ENCODE assay signal across 1 cellular context in genomic region chr2:108393197-108393596, GRCh38.
TF ChIP-seq lines count a peak whose summit lies in the region.

No MANE protein-coding gene starts in this region.

TF ChIP-seq in HepG2, 621 proteins besides CTCF, POLR2A, EP300 and RAD21 (continued from another document):
- TF ChIP-seq ZNF136 (CRISPR knock-in tag; IDR thresholded peaks at IDR 0.05; ENCODE audit: low read depth): peak; percentile 83; the same call in 1 of the 2 replicates
- no peak for TF ChIP-seq ZNF691 (CRISPR knock-in tag; IDR thresholded peaks at IDR 0.05; ENCODE audit: borderline replicate concordance, low read depth)
- TF ChIP-seq ATAD3A (CRISPR knock-in tag; IDR thresholded peaks at IDR 0.05): no peak
- TF ChIP-seq ZNF737 (CRISPR knock-in tag; IDR thresholded peaks at IDR 0.05; ENCODE audit: borderline replicate concordance): no peak
- no peak for TF ChIP-seq GLI4 (CRISPR knock-in tag; IDR thresholded peaks at IDR 0.05; ENCODE audit: borderline replicate concordance)
- TF ChIP-seq CBX5 (CRISPR knock-in tag; IDR thresholded peaks at IDR 0.05; ENCODE audit: borderline replicate concordance): no peak
